ENCODE assay signal across 23 cellular contexts in genomic region chr19:44597131-44597491, GRCh38. TPM values are rescaled to one million over a fixed set of nuclear protein-coding genes. Genes with fewer than 3 reads are reported as not detected.
DNase-seq lines count a peak whose midpoint lies in the region; ATAC-seq, FAIRE-seq and TF ChIP-seq lines count a peak whose summit lies in the region.
"Had no signal": no experiment of that assay in that cellular context is flagged by ENCODE, and none has a peak within 500 bp of the region (broad histone marks: within the 10 kb centered on the region; RNA-seq: fewer than 3 reads in every experiment).

No MANE protein-coding gene starts in this region.

- TF ChIP-seq CTCF in A549 (IDR thresholded peaks at IDR 0.05) (no peak), HEK293 (tag by site-specific recombination; IDR thresholded peaks at IDR 0.05) (no peak), K562 (IDR thresholded peaks at IDR 0.05 in 2 of 3, conservative IDR thresholded peaks at IDR 0.05 in 1 of 3; ENCODE audit: insufficient read depth in 2 of 3, low read depth in 1 of 3, low read length in 3 of 3) (no peak), nephron progenitor cell (IDR thresholded peaks at IDR 0.05) (no peak)

- no peaks in the 10 kb centered on the region for H3K4me1 Mint-ChIP-seq in nephron progenitor cell
- H3K4me1 Mint-ChIP-seq: CD4-positive, CD25-positive, alpha-beta regulatory T cell had no signal

- DNase-seq in A549 (ENCODE audit: low read depth in 1 of 2, low spot score in 1 of 2) = no peak
- DNase-seq in K562 (ENCODE audit: extremely low read depth in 1 of 4, low spot score in 3 of 4) = no peak
- no peak for DNase-seq in nephron progenitor cell
- no peak for DNase-seq in globus pallidus (ENCODE audit: low spot score)
- DNase-seq: CD4-positive, CD25-positive, alpha-beta regulatory T cell; EL; GDM1; MM.1S; NCI-H2029; NCI-H446; NCI-H524 treated with DMSO at 0.1 percent for 48 hours; NCI-H774; NK-92 treated with Interleukin-12 subunit alpha and Interleukin-12 subunit beta, amount 100 ng/mL, for 24 hours; SHP77 treated with DMSO at 0.1 percent for 48 hours had no signal

- FAIRE-seq in A549 (lab: Jason Lieb, UNC) (no peak), K562 (lab: Jason Lieb, UNC) (no peak)
- FAIRE-seq: GM12878 had no signal

- H3K27me3 ChIP-seq in K562 (ENCODE audit: control insufficient read depth in 2 of 2, insufficient read depth in 2 of 2, low read length in 2 of 2) = peaks cover 2 to 6% of the 10 kb centered on the region in 2 experiments; a peak in 4 of 5 replicates
- H3K27me3 ChIP-seq: BLaER1 had no signal

- H3K4me3 ChIP-seq in A549 (no peak overlapping the region), HEK293 (ENCODE audit: low read depth, low read length) (no peak overlapping the region), K562 (no peak overlapping the region)
- H3K4me3 ChIP-seq: BLaER1, GM12878 had no signal

- H3K27me3 Mint-ChIP-seq in nephron progenitor cell (ENCODE audit: low read depth, poor library complexity) = peaks cover 37% of the 10 kb centered on the region
- H3K27me3 Mint-ChIP-seq: CD4-positive, CD25-positive, alpha-beta regulatory T cell had no signal

- no peak for TF ChIP-seq EP300 in A549 (IDR thresholded peaks at IDR 0.05)
- TF ChIP-seq EP300 in K562 (IDR thresholded peaks at IDR 0.05; ENCODE audit: low read length) = no peak

- H3K36me3 ChIP-seq in HEK293 (ENCODE audit: control insufficient read depth in 2 of 2, insufficient read depth in 1 of 2, low read length in 2 of 2) = no peaks in the 10 kb centered on the region
- H3K36me3 ChIP-seq in K562 (ENCODE audit: control insufficient read depth, insufficient read depth, low read length) = no peaks in the 10 kb centered on the region
- H3K36me3 ChIP-seq: BLaER1 had no signal

- H3K4me3 Mint-ChIP-seq in nephron progenitor cell = no peak overlapping the region
- H3K4me3 Mint-ChIP-seq: CD4-positive, CD25-positive, alpha-beta regulatory T cell had no signal

- peaks cover 3% of the 10 kb centered on the region for H3K9me3 Mint-ChIP-seq in nephron progenitor cell

- H3K9me3 ChIP-seq in A549 = peaks cover 7% of the 10 kb centered on the region; the same call in 2 of the 3 replicates
- no peaks in the 10 kb centered on the region for H3K9me3 ChIP-seq in HEK293 (ENCODE audit: control insufficient read depth, insufficient read depth, low read depth, low read length)
- no peaks in the 10 kb centered on the region; the same call in 1 of the 2 replicates for H3K9me3 ChIP-seq in K562 (replicated peaks; ENCODE audit: control insufficient read depth, insufficient read depth, low read depth, low read length)

- ATAC-seq in A549 (no peak), K562 (no peak), GM18502 (IDR thresholded peaks at IDR 0.05; ENCODE audit: poor library complexity, unreplicated experiment) (no peak), GM21515 (IDR thresholded peaks at IDR 0.05; ENCODE audit: unreplicated experiment) (no peak)
- ATAC-seq: GM12878 had no signal

- WGBS in A549 (ENCODE audit: missing lambda C conversion rate) = 47% methylated on average over 3 of the region's 3 CpGs
- WGBS in K562 (ENCODE audit: insufficient coverage, low coverage, missing lambda C conversion rate) = 35% methylated on average over 2 of the region's 3 CpGs

- CTCF ChIA-PET in A549 (lab: Yijun Ruan, JAX) = interaction anchor here (0.9 to 9.0 kb wide), 8 partner anchors 7 to 126 kb away, joined by 3 to 58 read pairs (median 8); no protein-coding TSS in a partner anchor
- CTCF ChIA-PET in HEK293 (lab: Yijun Ruan, JAX) = interaction anchor here (0.7 to 1.9 kb wide), 2 partner anchors 26 to 372 kb away, joined by 4 to 11 read pairs; no protein-coding TSS in a partner anchor
- CTCF ChIA-PET in K562 (lab: Yijun Ruan, JAX; ENCODE audit: low intra/inter-chr PET ratio) = no interaction called here

- H3K4me2 ChIP-seq in A549 (peak overlapping the region; percentile 59), K562 (ENCODE audit: insufficient read depth, low read length) (no peak overlapping the region)
- H3K4me2 ChIP-seq: BLaER1, KMS-11 had no signal

- H3K79me2 ChIP-seq in K562 (ENCODE audit: control insufficient read depth, insufficient read depth, low read length) = no peaks in the 10 kb centered on the region

- peak overlapping the region; percentile 39 for H3K27ac Mint-ChIP-seq in nephron progenitor cell
- H3K27ac Mint-ChIP-seq: CD4-positive, CD25-positive, alpha-beta regulatory T cell had no signal

- no peaks in the 10 kb centered on the region for H3K36me3 Mint-ChIP-seq in nephron progenitor cell (ENCODE audit: low read depth)
- H3K36me3 Mint-ChIP-seq: CD4-positive, CD25-positive, alpha-beta regulatory T cell had no signal

- H2AFZ ChIP-seq in K562 (ENCODE audit: low read depth, low read length) = 0 out of 2 replicates have a peak overlapping the region, but pooled peaks have one; percentile 9

- no peak overlapping the region for H3K9ac ChIP-seq in K562 (ENCODE audit: insufficient read depth in 1 of 2, low read depth in 2 of 2, low read length in 2 of 2)
- H3K9ac ChIP-seq: BLaER1, KMS-11 had no signal

- TF ChIP-seq POLR2A in A549 (IDR thresholded peaks at IDR 0.05; ENCODE audit: low read length) (no peak), K562 (conservative IDR thresholded peaks at IDR 0.05) (no peak)

- H3K27ac ChIP-seq in A549 (peak overlapping the region; percentile 67 to 79), HEK293 (ENCODE audit: extremely low read depth, low read depth, low read length) (no peak overlapping the region), K562 (ENCODE audit: extremely low read depth, low read depth, low read length) (no peak overlapping the region)
- H3K27ac ChIP-seq: BLaER1, KMS-11 had no signal

- H3K9me1 ChIP-seq in K562 (ENCODE audit: control insufficient read depth, insufficient read depth, low read length) = no peaks in the 10 kb centered on the region

- TF ChIP-seq RAD21 in A549 (conservative IDR thresholded peaks at IDR 0.05 in 1 of 2, IDR thresholded peaks at IDR 0.05 in 1 of 2) (0 out of 5 replicates have a peak, but pooled peaks of 1 of the 2 experiments have one; percentile 6), K562 (CRISPR knock-in tag; conservative IDR thresholded peaks at IDR 0.05 in 1 of 2, IDR thresholded peaks at IDR 0.05 in 1 of 2) (no peak)

- in situ Hi-C loops in K562 (cut with MboI) = no loop called here

- H3K4me1 ChIP-seq in A549 = peaks cover 40% of the 10 kb centered on the region
- no peaks in the 10 kb centered on the region for H3K4me1 ChIP-seq in HEK293 (ENCODE audit: control insufficient read depth, insufficient read depth, low read length)
- H3K4me1 ChIP-seq in K562 (replicated peaks in 1 of 2; ENCODE audit: control insufficient read depth in 2 of 2, insufficient read depth in 2 of 2, low read length in 2 of 2) = peaks cover 17 to 22% of the 10 kb centered on the region in 2 experiments
- H3K4me1 ChIP-seq: BLaER1 had no signal

- intact Hi-C loops in K562 (cut with micrococcal nuclease) = no loop called here

- no peaks in the 10 kb centered on the region; the same call in 1 of the 2 replicates for H4K20me1 ChIP-seq in K562 (replicated peaks; ENCODE audit: control insufficient read depth, insufficient read depth, low read length)
- H4K20me1 ChIP-seq: BLaER1 had no signal

- POLR2A ChIA-PET in A549 (lab: Yijun Ruan, JAX) = no interaction called here
- POLR2A ChIA-PET in HEK293 (lab: Yijun Ruan, JAX) = no interaction called here
- POLR2A ChIA-PET in K562 (lab: Yijun Ruan, JAX) = interaction anchor here (0.6 to 1.7 kb wide), 2 partner anchors 9 to 49 kb away, joined by 3 to 4 read pairs; no protein-coding TSS in a partner anchor

- no TSS peak for BruUV-seq in K562 (replicated peaks; lab: Mats Ljungman, UMichigan)

RNA-seq across cellular contexts. Expression of gene IGSF23, which starts 16.3 kb away (rescaled TPM):
- 0.14 and 0.29 TPM in 2 replicates for polyA plus RNA-seq in A549 (2011; rRNA removed)
- polyA plus RNA-seq in A549 (2012; cell fraction: cytosol; rRNA removed) = 0.29 TPM in 2 replicates
- 0.18 and 0.20 TPM in 2 replicates for polyA plus RNA-seq in A549 (2012; cell fraction: nucleus; rRNA removed)
- polyA plus RNA-seq in A549 (2017; fragmentation: RNase III; extraction: RNeasy Plus Mini Kit Qiagen cat#74134 plus additional on column Dnase treatment) = 0.35 to 0.45 TPM (median 0.42 TPM) in 3 replicates
- not detected in 2 replicates for polyA minus RNA-seq in A549 (2011; rRNA and poly(A)+ RNA removed)
- not detected in 2 replicates for total RNA-seq in K562 (2011; cell fraction: chromatin; rRNA removed; ENCODE audit: low replicate concordance)
- total RNA-seq in K562 (2011; cell fraction: nucleolus; rRNA removed) = not detected in 2 replicates
- not detected in 2 replicates for total RNA-seq in K562 (2011; cell fraction: nucleoplasm; rRNA removed)
- total RNA-seq in K562 (2014; rRNA removed) = not detected in 2 replicates
- total RNA-seq in K562 (2014; rRNA removed; fragmentation: Illumina TruSeq; extraction: Trizol) = not detected in 2 replicates
- total RNA-seq in K562 (2015; rRNA removed; fragmentation: Illumina TruSeq; extraction: Trizol) = not detected in 2 replicates
- not detected in 2 replicates for total RNA-seq in K562 (2021)
- polyA plus RNA-seq in K562 (2011; rRNA removed) = not detected in 2 replicates
- polyA plus RNA-seq in K562 (2011; cell fraction: cytosol; rRNA removed) = not detected in 2 replicates
- not detected in 2 replicates for polyA plus RNA-seq in K562 (2011; cell fraction: nucleus; rRNA removed)
- not detected in 2 replicates for polyA plus RNA-seq in K562 (2012)
- not detected in 2 replicates for polyA plus RNA-seq in K562 (2014; fragmentation: Illumina TruSeq; extraction: Trizol)
- not detected for polyA plus RNA-seq in K562 (2014; fragmentation: Nextera tagmentation; extraction: Ambion mirVana)
- polyA plus RNA-seq in K562 (2014; rRNA removed) = not detected in 2 replicates
- not detected in 2 replicates for polyA minus RNA-seq in K562 (2011; rRNA and poly(A)+ RNA removed)
- not detected in 2 replicates for polyA minus RNA-seq in K562 (2011; cell fraction: cytosol; rRNA and poly(A)+ RNA removed)
- not detected in 2 replicates for polyA minus RNA-seq in K562 (2011; cell fraction: nucleus; rRNA and poly(A)+ RNA removed)
- total RNA-seq: A172; CD4-positive, CD25-positive, alpha-beta regulatory T cell; GM12878; H4; HT1080 had no signal
- polyA plus RNA-seq: CD4-positive, CD25-positive, alpha-beta regulatory T cell; GM12878 had no signal

RNA-seq across cellular contexts. Expression of gene PVR, which starts 46.6 kb away (rescaled TPM):
- polyA plus RNA-seq in A549 (2011; rRNA removed) (108 and 110 TPM in 2 replicates), A549 (2017; fragmentation: RNase III; extraction: RNeasy Plus Mini Kit Qiagen cat#74134 plus additional on column Dnase treatment) (86.2 to 98.1 TPM (median 90.3 TPM) in 3 replicates), K562 (2011; rRNA removed) (6.5 and 9.2 TPM in 2 replicates), K562 (2014; fragmentation: Illumina TruSeq; extraction: Trizol) (13.9 and 14.0 TPM in 2 replicates), K562 (2014; fragmentation: Nextera tagmentation; extraction: Ambion mirVana) (1 to 10 TPM in 1 of 2 experiments, under 1 TPM in 1; 0.89 to 1.5 TPM), K562 (2014; rRNA removed) (9.1 and 10.9 TPM in 2 replicates)
- 103 and 142 TPM in 2 replicates for polyA plus RNA-seq in A549 (2012; cell fraction: cytosol; rRNA removed)
- 163 and 226 TPM in 2 replicates for polyA plus RNA-seq in A549 (2012; cell fraction: nucleus; rRNA removed)
- polyA minus RNA-seq in A549 (2011; rRNA and poly(A)+ RNA removed) = 145 and 164 TPM in 2 replicates
- 8.9 and 19.4 TPM in 2 replicates for total RNA-seq in K562 (2011; cell fraction: chromatin; rRNA removed; ENCODE audit: low replicate concordance)
- 20.8 and 21.8 TPM in 2 replicates for total RNA-seq in K562 (2011; cell fraction: nucleolus; rRNA removed)
- total RNA-seq in K562 (2011; cell fraction: nucleoplasm; rRNA removed) = 16.2 and 17.5 TPM in 2 replicates
- total RNA-seq in K562 (2014; rRNA removed) (13.8 and 17.0 TPM in 2 replicates), K562 (2014; rRNA removed; fragmentation: Illumina TruSeq; extraction: Trizol) (8.3 and 9.8 TPM in 2 replicates), K562 (2015; rRNA removed; fragmentation: Illumina TruSeq; extraction: Trizol) (9.8 and 10.8 TPM in 2 replicates), K562 (2021) (13.3 and 14.5 TPM in 2 replicates)
- 11.9 and 12.0 TPM in 2 replicates for polyA plus RNA-seq in K562 (2011; cell fraction: cytosol; rRNA removed)
- polyA plus RNA-seq in K562 (2011; cell fraction: nucleus; rRNA removed) = 7.9 and 9.4 TPM in 2 replicates
- 8.0 and 21.3 TPM in 2 replicates for polyA plus RNA-seq in K562 (2012)
- polyA minus RNA-seq in K562 (2011; rRNA and poly(A)+ RNA removed) = 7.5 and 7.7 TPM in 2 replicates
- polyA minus RNA-seq in K562 (2011; cell fraction: cytosol; rRNA and poly(A)+ RNA removed) = 6.1 and 6.3 TPM in 2 replicates
- polyA minus RNA-seq in K562 (2011; cell fraction: nucleus; rRNA and poly(A)+ RNA removed) = 6.3 and 8.7 TPM in 2 replicates

Comparison
In these comparisons a context has a peak if more than half of its experiments do, and no peak if none do; other contexts are left out.
1. H3K27ac ChIP-seq: peak in A549 (2 of 2); none in HEK293 (single experiment) and K562 (single experiment).